In genomic region chr16:67943619-67944503, GRCh38 we compare ENCODE assay signal across 1 cellular context.
TF ChIP-seq lines count a peak whose summit lies in the region.

Gene LCAT, minus strand, starts transcription at chr16:67944120. Its CDS starts 19 bp downstream, at chr16:67944101.

TF ChIP-seq in HepG2, 621 proteins besides CTCF, POLR2A, EP300 and RAD21 (continued from another document and continues in another):
- TF ChIP-seq GRHL1 (CRISPR knock-in tag; conservative IDR thresholded peaks at IDR 0.05) (no peak), KDM1A (CRISPR knock-in tag; IDR thresholded peaks at IDR 0.05) (no peak; the same call in 1 of the 2 replicates), CHD4 (IDR thresholded peaks at IDR 0.05; ENCODE audit: borderline replicate concordance, low read length) (0 out of 2 replicates have a peak, but pooled peaks have one; percentile 58), TFAP4 (IDR thresholded peaks at IDR 0.05; ENCODE audit: borderline replicate concordance, low read depth) (peak; percentile 32; the same call in 1 of the 2 replicates), MYNN (CRISPR knock-in tag; IDR thresholded peaks at IDR 0.05; ENCODE audit: low read depth) (no peak), CENPX (CRISPR knock-in tag; IDR thresholded peaks at IDR 0.05) (no peak), ZNF441 (CRISPR knock-in tag; IDR thresholded peaks at IDR 0.05; ENCODE audit: borderline replicate concordance) (no peak), AKAP8 (CRISPR knock-in tag; IDR thresholded peaks at IDR 0.05) (peak; percentile 59; the same call in 1 of the 2 replicates), ZBTB14 (CRISPR knock-in tag; IDR thresholded peaks at IDR 0.05) (no peak), STAT6 (CRISPR knock-in tag; IDR thresholded peaks at IDR 0.05; ENCODE audit: borderline replicate concordance) (no peak), ZBED4 (CRISPR knock-in tag; IDR thresholded peaks at IDR 0.05; ENCODE audit: borderline replicate concordance) (0 out of 2 replicates have a peak, but pooled peaks have one; percentile 49), ZFYVE20 (CRISPR knock-in tag; IDR thresholded peaks at IDR 0.05; ENCODE audit: borderline replicate concordance, low read depth) (no peak; the same call in 1 of the 2 replicates), JDP2 (CRISPR knock-in tag; IDR thresholded peaks at IDR 0.05; ENCODE audit: borderline replicate concordance) (no peak), MAF1 (CRISPR knock-in tag; IDR thresholded peaks at IDR 0.05; ENCODE audit: borderline replicate concordance) (no peak), XBP1 (CRISPR knock-in tag; IDR thresholded peaks at IDR 0.05) (no peak), KIAA2018 (CRISPR knock-in tag; IDR thresholded peaks at IDR 0.05; ENCODE audit: borderline replicate concordance) (no peak), NRL (CRISPR knock-in tag; IDR thresholded peaks at IDR 0.05; ENCODE audit: borderline replicate concordance) (peak; percentile 69; the same call in 1 of the 2 replicates), GABPB1 (CRISPR knock-in tag; IDR thresholded peaks at IDR 0.05) (peak; percentile 68), RFXANK (CRISPR knock-in tag; IDR thresholded peaks at IDR 0.05) (no peak), ZNF598 (CRISPR knock-in tag; IDR thresholded peaks at IDR 0.05; ENCODE audit: borderline replicate concordance) (0 out of 2 replicates have a peak, but pooled peaks have one; percentile 37), MEIS2 (CRISPR knock-in tag; IDR thresholded peaks at IDR 0.05) (no peak), HOXA7 (CRISPR knock-in tag; IDR thresholded peaks at IDR 0.05) (no peak), AKNA (CRISPR knock-in tag; IDR thresholded peaks at IDR 0.05; ENCODE audit: borderline replicate concordance) (no peak), ZNF792 (CRISPR knock-in tag; IDR thresholded peaks at IDR 0.05) (peak; percentile 79; the same call in 1 of the 2 replicates), TGIF2 (CRISPR knock-in tag; IDR thresholded peaks at IDR 0.05) (peak; percentile 60; the same call in 1 of the 2 replicates), ZNF605 (CRISPR knock-in tag; IDR thresholded peaks at IDR 0.05) (peak; percentile 88), IKZF5 (CRISPR knock-in tag; IDR thresholded peaks at IDR 0.05) (no peak; the same call in 1 of the 2 replicates), ZBTB8A (CRISPR knock-in tag; IDR thresholded peaks at IDR 0.05; ENCODE audit: borderline replicate concordance, low read depth) (no peak)
